Comparison of ENCODE assay signal across 3 cellular contexts in the genomic region with DNA sequence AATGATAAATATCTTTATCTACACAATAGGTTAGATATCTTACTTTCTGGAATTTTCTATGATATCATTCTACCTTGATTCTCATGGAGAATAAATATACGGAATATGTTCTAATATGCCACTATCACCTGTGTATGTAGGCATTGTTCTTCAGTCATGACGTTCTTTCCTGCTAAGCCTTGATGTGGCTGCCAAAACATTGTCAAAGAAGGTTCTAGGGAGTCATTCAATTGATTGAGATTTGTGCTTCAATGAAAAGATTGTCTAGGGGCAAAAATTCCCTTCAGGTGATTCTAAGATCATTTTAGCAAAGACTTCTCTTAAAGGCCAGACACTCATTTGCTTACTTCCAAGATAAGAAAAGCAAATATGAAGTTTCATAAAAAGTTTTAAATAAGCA.
"Had no signal": no experiment of that assay in that cellular context is flagged by ENCODE, and none has a peak within 500 bp of the region (broad histone marks: within the 10 kb centered on the region; RNA-seq: fewer than 3 reads in every experiment).

No MANE protein-coding gene starts in this region.

- H3K4me3 ChIP-seq: GM12878 had no signal

- DNase-seq: GDM1, GF-D8 had no signal

- ATAC-seq: GM12878 had no signal
